In the genomic region with DNA sequence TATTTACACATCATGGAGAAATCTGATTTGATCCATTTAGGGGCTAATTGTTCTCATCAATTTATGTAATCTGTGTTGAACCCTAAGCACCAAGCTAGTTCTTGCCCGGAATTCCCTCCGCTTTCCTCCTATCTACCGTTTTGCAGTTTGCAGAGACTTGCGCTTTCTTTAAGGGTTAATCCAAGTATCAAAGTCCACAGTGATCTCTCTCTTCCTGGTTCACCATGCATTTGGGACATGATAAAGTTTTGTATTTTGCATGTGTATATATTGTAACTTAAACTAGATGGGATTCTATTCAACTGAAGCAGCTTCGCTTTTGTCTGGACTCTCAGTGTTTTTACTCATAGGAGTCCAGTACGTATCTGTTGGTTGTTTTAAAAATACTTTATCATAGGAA, we compare ENCODE assay signal across 14 cellular contexts. TPM values are rescaled to one million over a fixed set of nuclear protein-coding genes. Genes with fewer than 3 reads are reported as not detected.
DNase-seq lines count a peak whose midpoint lies in the region; ATAC-seq and TF ChIP-seq lines count a peak whose summit lies in the region.
"Had no signal": no experiment of that assay in that cellular context is flagged by ENCODE, and none has a peak within 500 bp of the region (broad histone marks: within the 10 kb centered on the region; RNA-seq: fewer than 3 reads in every experiment).

No MANE protein-coding gene starts in this region.

- peak overlapping the region; percentile 66 to 76 (median 70) for H3K27ac ChIP-seq in transverse colon
- H3K27ac ChIP-seq in thyroid gland = no peak overlapping the region
- H3K27ac ChIP-seq: C4-2B had no signal

- no peaks in the 10 kb centered on the region for H3K36me3 ChIP-seq in Caco-2 (ENCODE audit: control insufficient read depth, insufficient read depth, low read length)
- H3K36me3 ChIP-seq in transverse colon = no peaks in the 10 kb centered on the region
- H3K36me3 ChIP-seq in thyroid gland = no peaks in the 10 kb centered on the region
- H3K36me3 ChIP-seq: HAP-1 had no signal

- no peak for DNase-seq in Caco-2
- DNase-seq in NCI-H526 treated with DMSO at 0.1 percent for 48 hours (lab: John Stamatoyannopoulos, UW) = peak; percentile 93
- DNase-seq in left colon = no peak
- no peak for DNase-seq in transverse colon
- no peak for DNase-seq in NCI-H345 treated with DMSO at 0.1 percent for 48 hours (lab: John Stamatoyannopoulos, UW; ENCODE audit: unreplicated experiment)
- no peak for DNase-seq in thyroid gland
- DNase-seq in GOT3 (lab: John Stamatoyannopoulos, UW) = no peak
- DNase-seq: AML-193; CD4-positive, alpha-beta T cell; DMS153; DMS79; GDM1 had no signal

- no peak for TF ChIP-seq POLR2A in transverse colon (IDR thresholded peaks at IDR 0.05)
- no peak for TF ChIP-seq POLR2A in thyroid gland (IDR thresholded peaks at IDR 0.05)

- no TSS peak for BruUV-seq in Caco-2 (replicated peaks; lab: Mats Ljungman, UMichigan)

- peaks cover 20% of the 10 kb centered on the region for H3K4me1 Mint-ChIP-seq in Caco-2 (ENCODE audit: low read depth, unreplicated experiment)

- no peak for TF ChIP-seq EP300 in transverse colon (IDR thresholded peaks at IDR 0.05; ENCODE audit: low read depth)

- peak; percentile 51 for ATAC-seq in left colon

- H3K9me3 ChIP-seq in Caco-2 (no peaks in the 10 kb centered on the region), transverse colon (no peaks in the 10 kb centered on the region), thyroid gland (no peaks in the 10 kb centered on the region)
- H3K9me3 ChIP-seq: HAP-1 had no signal

- TF ChIP-seq CTCF in Caco-2 (IDR thresholded peaks at IDR 0.05; ENCODE audit: insufficient read depth in 1 of 2, low read depth in 1 of 2, low read length in 1 of 2, severe bottlenecking in 1 of 2, unreplicated experiment in 1 of 2) = no peak
- no peak for TF ChIP-seq CTCF in transverse colon (IDR thresholded peaks at IDR 0.05)
- TF ChIP-seq CTCF in thyroid gland (IDR thresholded peaks at IDR 0.05) = no peak

- peaks cover 8% of the 10 kb centered on the region for H3K36me3 Mint-ChIP-seq in Caco-2 (ENCODE audit: insufficient read depth, unreplicated experiment)

- POLR2A ChIA-PET in Caco-2 (lab: Charles Lee) = no interaction called here

- H3K9me3 Mint-ChIP-seq in Caco-2 (ENCODE audit: unreplicated experiment) = no peaks in the 10 kb centered on the region
- H3K9me3 Mint-ChIP-seq: CD4-positive, alpha-beta T cell had no signal

- CTCF ChIA-PET in Caco-2 (lab: Charles Lee) = no interaction called here

- intact Hi-C loops in Caco-2 (cut with micrococcal nuclease; ENCODE audit: unreplicated experiment) = no loop called here
- intact Hi-C loops in left colon (cut with DNase I, micrococcal nuclease) = no loop called here
- intact Hi-C loops in transverse colon (cut with DNase I; ENCODE audit: low total_unique reads) = no loop called here
- intact Hi-C loops in thyroid gland (cut with DNase I) = no loop called here

- H3K4me3 ChIP-seq in Caco-2 (ENCODE audit: low read depth, low read length) (no peak overlapping the region), transverse colon (peak overlapping the region in 1 of 4 donors; percentile 6), thyroid gland (replicated peaks in 1 of 3) (no peak overlapping the region)
- H3K4me3 ChIP-seq: HAP-1 had no signal

- in situ Hi-C loops in transverse colon (cut with MboI; ENCODE audit: low pct_ligation_motif_present in 1 of 4, low pct_unique_long_range_greater_than_20kb in 1 of 4, low sequenced_read_pairs in 3 of 4) = no loop called here

- H3K27me3 Mint-ChIP-seq in Caco-2 (ENCODE audit: insufficient read depth, unreplicated experiment) = no peaks in the 10 kb centered on the region
- H3K27me3 Mint-ChIP-seq: CD4-positive, alpha-beta T cell had no signal

- H3K4me1 ChIP-seq in Caco-2 = peaks cover 27% of the 10 kb centered on the region
- H3K4me1 ChIP-seq in transverse colon = peaks cover 0 to 19% (median 7%) of the 10 kb centered on the region in 4 donors
- H3K4me1 ChIP-seq in thyroid gland = no peaks in the 10 kb centered on the region
- H3K4me1 ChIP-seq: HAP-1 had no signal

- no peak overlapping the region for H3K4me3 Mint-ChIP-seq in Caco-2 (ENCODE audit: unreplicated experiment)
- H3K4me3 Mint-ChIP-seq: CD4-positive, alpha-beta T cell had no signal

- H3K27ac Mint-ChIP-seq in Caco-2 (ENCODE audit: unreplicated experiment) = peak overlapping the region; percentile 33
- H3K27ac Mint-ChIP-seq: CD4-positive, alpha-beta T cell had no signal

- H3K27me3 ChIP-seq in Caco-2 (replicated peaks; ENCODE audit: control insufficient read depth, insufficient read depth, low read length) (no peaks in the 10 kb centered on the region), transverse colon (no peaks in the 10 kb centered on the region), thyroid gland (no peaks in the 10 kb centered on the region)

- 49 to 60% methylated on average over 6 of the region's 6 CpGs for WGBS in transverse colon (ENCODE audit: low coverage in 1 of 2), 2 donors
- WGBS in thyroid gland, 2 donors = 94 to 97% methylated on average over 6 of the region's 6 CpGs

RNA-seq across cellular contexts. Expression of gene KLF5, which starts 13.8 kb away (rescaled TPM):
- total RNA-seq in Caco-2 (2022) = 80.1 and 103 TPM in 2 replicates
- total RNA-seq in left colon = 100 to 1,000 TPM; 361 to 365 TPM
- 100 to 1,000 TPM; 192 to 334 (median 270) TPM for total RNA-seq in transverse colon
- total RNA-seq in thyroid gland = 10 to 100 TPM; 15.6 to 37.2 (median 23.6) TPM

Comparison
In these comparisons a context has a peak if more than half of its experiments do, and no peak if none do; other contexts are left out.
1. H3K27ac ChIP-seq: peak in transverse colon (4 of 4); none in thyroid gland (0 of 3).